2 cellular contexts compared by ENCODE assay signal in the genomic region with DNA sequence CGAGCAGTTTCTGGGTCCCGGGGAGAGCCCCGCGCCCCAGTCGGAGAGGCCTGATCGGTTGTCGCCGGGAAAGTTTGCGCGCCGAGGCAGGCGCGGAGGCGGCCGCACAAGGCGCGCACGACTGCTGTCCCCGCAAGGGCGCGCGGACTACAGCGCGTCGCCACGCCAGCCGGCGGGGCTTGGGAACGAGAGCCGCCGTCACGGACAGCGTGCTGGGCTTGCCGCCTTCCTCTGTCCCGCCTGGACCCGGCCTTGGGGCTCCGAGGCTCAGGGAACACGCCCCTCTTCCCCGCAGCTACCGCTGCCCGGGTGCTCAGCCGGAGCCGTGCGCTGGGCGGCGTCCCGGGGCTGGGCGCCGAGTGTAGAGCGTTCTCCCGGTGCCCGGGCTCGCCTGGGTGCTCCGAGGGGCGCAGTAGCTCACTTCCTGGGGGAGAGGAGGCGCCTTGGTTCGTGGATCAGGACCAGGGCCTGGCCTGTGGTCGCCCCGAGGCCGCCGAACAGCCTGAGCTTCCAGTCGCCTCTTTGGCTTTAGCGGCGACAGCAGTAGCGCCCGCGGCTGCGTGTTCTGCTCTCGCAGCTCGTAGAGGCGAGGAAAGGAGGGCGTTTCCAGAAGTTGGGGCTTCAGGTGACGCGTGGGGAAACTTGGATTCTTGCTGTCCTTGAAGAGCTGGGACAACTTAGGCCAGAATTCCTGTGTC.
TF ChIP-seq lines count a peak whose summit lies in the region.

No MANE protein-coding gene starts in this region.

TF ChIP-seq in IMR-90, 13 proteins besides CTCF, POLR2A, EP300 and RAD21:
- TF ChIP-seq SMC3 (IDR thresholded peaks at IDR 0.05; ENCODE audit: low read depth, low read length): peak; percentile 43
- TF ChIP-seq MXI1 (IDR thresholded peaks at IDR 0.05; ENCODE audit: borderline replicate concordance, low read depth, low read length): no peak
- TF ChIP-seq MAFK (IDR thresholded peaks at IDR 0.05; ENCODE audit: low read depth, low read length): no peak
- TF ChIP-seq CHD1 (IDR thresholded peaks at IDR 0.05; ENCODE audit: low read depth, low read length): no peak
- no peak for TF ChIP-seq CEBPB (IDR thresholded peaks at IDR 0.05; ENCODE audit: low read depth, low read length)
- TF ChIP-seq MAZ (IDR thresholded peaks at IDR 0.05; ENCODE audit: borderline replicate concordance, low read depth, low read length): no peak
- no peak for TF ChIP-seq ELK1 (IDR thresholded peaks at IDR 0.05; ENCODE audit: borderline replicate concordance, low read depth, low read length)
- no peak for TF ChIP-seq NFE2L2 (IDR thresholded peaks at IDR 0.05; ENCODE audit: low read depth, low read length)

TF ChIP-seq in liver, 16 proteins besides CTCF, POLR2A, EP300 and RAD21:
- TF ChIP-seq RXRA (IDR thresholded peaks at IDR 0.05) (no peak), SP1 (IDR thresholded peaks at IDR 0.05) (no peak), REST (IDR thresholded peaks at IDR 0.05) (no peak), HNF4G (IDR thresholded peaks at IDR 0.05) (no peak), JUND (IDR thresholded peaks at IDR 0.05) (no peak), TAF1 (conservative IDR thresholded peaks at IDR 0.05) (no peak), FOXA2 (IDR thresholded peaks at IDR 0.05) (no peak), EGR1 (IDR thresholded peaks at IDR 0.05; ENCODE audit: low read depth in 2 of 2) (no peak), FOXA1 (IDR thresholded peaks at IDR 0.05) (no peak), HNF4A (conservative IDR thresholded peaks at IDR 0.05) (no peak), GABPA (IDR thresholded peaks at IDR 0.05 in 1 of 2, conservative IDR thresholded peaks at IDR 0.05 in 1 of 2) (no peak), NR2F2 (IDR thresholded peaks at IDR 0.05) (no peak), YY1 (IDR thresholded peaks at IDR 0.05) (no peak)
- TF ChIP-seq, protein P1, sequence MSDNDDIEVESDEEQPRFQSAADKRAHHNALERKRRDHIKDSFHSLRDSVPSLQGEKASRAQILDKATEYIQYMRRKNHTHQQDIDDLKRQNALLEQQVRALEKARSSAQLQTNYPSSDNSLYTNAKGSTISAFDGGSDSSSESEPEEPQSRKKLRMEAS (IDR thresholded peaks at IDR 0.05): no peak
- TF ChIP-seq, protein P2, sequence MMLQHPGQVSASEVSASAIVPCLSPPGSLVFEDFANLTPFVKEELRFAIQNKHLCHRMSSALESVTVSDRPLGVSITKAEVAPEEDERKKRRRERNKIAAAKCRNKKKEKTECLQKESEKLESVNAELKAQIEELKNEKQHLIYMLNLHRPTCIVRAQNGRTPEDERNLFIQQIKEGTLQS (IDR thresholded peaks at IDR 0.05): no peak
- TF ChIP-seq, protein P3, sequence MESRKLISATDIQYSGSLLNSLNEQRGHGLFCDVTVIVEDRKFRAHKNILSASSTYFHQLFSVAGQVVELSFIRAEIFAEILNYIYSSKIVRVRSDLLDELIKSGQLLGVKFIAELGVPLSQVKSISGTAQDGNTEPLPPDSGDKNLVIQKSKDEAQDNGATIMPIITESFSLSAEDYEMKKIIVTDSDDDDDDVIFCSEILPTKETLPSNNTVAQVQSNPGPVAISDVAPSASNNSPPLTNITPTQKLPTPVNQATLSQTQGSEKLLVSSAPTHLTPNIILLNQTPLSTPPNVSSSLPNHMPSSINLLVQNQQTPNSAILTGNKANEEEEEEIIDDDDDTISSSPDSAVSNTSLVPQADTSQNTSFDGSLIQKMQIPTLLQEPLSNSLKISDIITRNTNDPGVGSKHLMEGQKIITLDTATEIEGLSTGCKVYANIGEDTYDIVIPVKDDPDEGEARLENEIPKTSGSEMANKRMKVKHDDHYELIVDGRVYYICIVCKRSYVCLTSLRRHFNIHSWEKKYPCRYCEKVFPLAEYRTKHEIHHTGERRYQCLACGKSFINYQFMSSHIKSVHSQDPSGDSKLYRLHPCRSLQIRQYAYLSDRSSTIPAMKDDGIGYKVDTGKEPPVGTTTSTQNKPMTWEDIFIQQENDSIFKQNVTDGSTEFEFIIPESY (IDR thresholded peaks at IDR 0.05): no peak
